Comparison of ENCODE assay signal across 15 cellular contexts in genomic region chr14:92486881-92487280, GRCh38.
"Had no signal": no experiment of that assay in that cellular context is flagged by ENCODE, and none has a peak within 500 bp of the region (broad histone marks: within the 10 kb centered on the region; RNA-seq: fewer than 3 reads in every experiment).

No MANE protein-coding gene starts in this region.

- H3K4me1 ChIP-seq: uterus had no signal

- H3K9me3 ChIP-seq: lower lobe of right lung, ovary, stomach, uterus had no signal

- DNase-seq: activated CD4-positive, alpha-beta T cell treated with anti-CD3 and anti-CD28 coated beads, Interleukin-2, amount 10 ng/mL, durations not matched to agents 7 days and 5 days; activated CD4-positive, CD25-positive, alpha-beta regulatory T cell; activated naive CD4-positive, alpha-beta T cell treated with anti-CD3 and anti-CD28 coated beads, Interleukin-2, amount 50 U/mL, for 16 hours; amniotic stem cell; effector CD4-positive, alpha-beta T cell; glutamatergic neuron; immature natural killer cell; left cardiac atrium; lower lobe of right lung; naive thymus-derived CD8-positive, alpha-beta T cell; ovary; retina; stomach; uterus had no signal

- H3K27me3 ChIP-seq: ovary, uterus had no signal

- H3K27ac ChIP-seq: ovary, skin epidermis, uterus had no signal

- H3K4me3 ChIP-seq: lower lobe of right lung, ovary, skin epidermis, stomach, uterus had no signal

- H3K36me3 ChIP-seq: lower lobe of right lung, ovary, stomach, uterus had no signal

- ATAC-seq: left cardiac atrium; lower lobe of right lung; naive thymus-derived CD8-positive, alpha-beta T cell had no signal
